Comparison of ENCODE assay signal across 8 cellular contexts in the genomic region with DNA sequence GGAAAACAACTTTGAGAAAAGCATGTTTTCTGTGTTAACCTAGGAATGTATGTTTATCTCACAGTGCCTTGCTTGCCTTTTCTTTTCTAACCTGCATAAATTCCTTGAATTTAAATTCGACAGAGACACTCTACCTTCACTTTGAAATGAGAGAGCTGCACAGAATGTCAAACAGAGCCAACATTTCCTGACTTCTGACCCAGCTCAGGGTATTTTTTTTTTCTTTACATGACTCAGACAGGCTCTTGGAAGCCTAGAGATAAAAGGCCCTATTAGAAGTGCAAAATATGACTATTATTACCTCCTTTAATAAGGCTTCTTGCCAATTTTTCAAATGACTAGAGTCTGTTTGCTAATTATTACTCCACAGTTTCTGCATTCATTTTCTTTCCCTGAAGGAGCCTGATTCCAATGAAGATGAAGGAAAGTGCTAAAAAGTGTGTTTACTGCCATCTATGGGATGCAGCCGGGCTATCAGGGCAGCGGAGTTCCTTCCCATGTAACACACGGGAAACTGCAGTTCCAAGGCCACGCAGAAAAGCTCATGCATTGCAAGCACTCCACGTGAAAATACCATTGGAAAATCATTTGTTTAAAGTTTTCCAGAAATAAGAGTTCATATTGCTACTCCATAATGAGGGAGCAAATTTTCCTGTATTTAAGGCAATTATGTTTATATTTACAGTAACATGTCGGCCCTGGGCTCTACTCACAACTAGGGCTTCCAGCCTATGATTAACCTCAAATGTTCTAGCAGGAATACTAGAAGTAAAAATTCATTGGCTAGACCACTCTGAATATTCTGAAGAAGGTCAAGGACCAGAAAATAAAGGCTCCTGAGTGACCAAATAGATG.
DNase-seq lines count a peak whose midpoint lies in the region; ATAC-seq and TF ChIP-seq lines count a peak whose summit lies in the region.

No MANE protein-coding gene starts in this region.

- no peaks in the 10 kb centered on the region for H3K36me3 ChIP-seq in gastroesophageal sphincter

- H3K9me3 ChIP-seq in gastroesophageal sphincter = no peaks in the 10 kb centered on the region

- in situ Hi-C loops in SK-MEL-5 (cut with HindIII; ENCODE audit: low pct_unique_long_range_greater_than_20kb, low sequenced_read_pairs) = no loop called here

- H3K4me1 ChIP-seq in gastroesophageal sphincter = peaks cover 0 to 13% (median 0%) of the 10 kb centered on the region in 3 donors

- H3K27me3 ChIP-seq in gastroesophageal sphincter = no peaks in the 10 kb centered on the region

- H3K27ac ChIP-seq in gastroesophageal sphincter = no peak overlapping the region

- DNase-seq in NCI-H2196 (lab: John Stamatoyannopoulos, UW; ENCODE audit: unreplicated experiment) (peak; percentile 7), NCI-H2196 treated with DMSO at 0.1 percent for 48 hours (lab: John Stamatoyannopoulos, UW; ENCODE audit: unreplicated experiment) (no peak), SK-MEL-5 (ENCODE audit: low read depth, low spot score) (peak; percentile 72), posterior cingulate gyrus (peak; percentile 49 to 94 (median 69))
- no peak for DNase-seq in activated CD4-positive, CD25-positive, alpha-beta regulatory T cell treated with anti-CD3 and anti-CD28 coated beads, Interleukin-2, amount 50 U/mL, for 72 hours

- no peak for TF ChIP-seq POLR2A in gastroesophageal sphincter (IDR thresholded peaks at IDR 0.05)

- TF ChIP-seq CTCF in gastroesophageal sphincter (IDR thresholded peaks at IDR 0.05) = peak; percentile 13 to 62 (median 38)

- 15 to 22% methylated on average over 7 of the region's 7 CpGs for WGBS in gastroesophageal sphincter (ENCODE audit: low coverage in 1 of 2), 2 donors

- intact Hi-C loops in posterior cingulate gyrus (cut with DNase I) = loop anchor here (5.0 kb wide), 1 partner anchor 485 kb away; the partner anchor contains the start of gene ZSWIM6

- no peak overlapping the region for H3K4me3 ChIP-seq in gastroesophageal sphincter

- no peak for TF ChIP-seq EP300 in gastroesophageal sphincter (IDR thresholded peaks at IDR 0.05)

- ATAC-seq in gastroesophageal sphincter (no peak), HG02852 (IDR thresholded peaks at IDR 0.05; ENCODE audit: unreplicated experiment) (no peak), GM19467 (IDR thresholded peaks at IDR 0.05; ENCODE audit: unreplicated experiment) (no peak)

Comparison
In these comparisons a context has a peak if more than half of its experiments do, and no peak if none do; other contexts are left out.
1. DNase-seq: peak in NCI-H2196 (single experiment), SK-MEL-5 (single experiment) and posterior cingulate gyrus (10 of 10); none in NCI-H2196 treated with DMSO at 0.1 percent for 48 hours (single experiment) and activated CD4-positive, CD25-positive, alpha-beta regulatory T cell treated with anti-CD3 and anti-CD28 coated beads, Interleukin-2, amount 50 U/mL, for 72 hours (single experiment).